8 cellular contexts compared by ENCODE assay signal in genomic region chr15:56918907-56919707, GRCh38. TPM values are rescaled to one million over a fixed set of nuclear protein-coding genes. Genes with fewer than 3 reads are reported as not detected.
DNase-seq lines count a peak whose midpoint lies in the region; ATAC-seq, FAIRE-seq and TF ChIP-seq lines count a peak whose summit lies in the region.

No MANE protein-coding gene starts in this region.

- no peaks in the 10 kb centered on the region for H3K27me3 ChIP-seq in endothelial cell of umbilical vein (ENCODE audit: control insufficient read depth in 2 of 2, insufficient read depth in 2 of 2, low read length in 2 of 2)
- H3K27me3 ChIP-seq in mucosa of rectum (ENCODE audit: control insufficient read depth in 2 of 2, insufficient read depth in 2 of 2, low read length in 2 of 2): no peaks in the 10 kb centered on the region

- DNase-seq in NCI-H345 (lab: John Stamatoyannopoulos, UW) (peak; percentile 14), NCI-H345 treated with DMSO at 0.1 percent for 48 hours (lab: John Stamatoyannopoulos, UW; ENCODE audit: unreplicated experiment) (no peak), NCI-H526 treated with DMSO at 0.1 percent for 48 hours (lab: John Stamatoyannopoulos, UW) (peak; percentile 71), activated T-cell treated with anti-CD3 and anti-CD28 coated beads for 24 hours (ENCODE audit: low read depth) (peak; percentile 39), endothelial cell of umbilical vein (ENCODE audit: low read depth, low spot score) (peak; percentile 77)
- peak; percentile 17 to 54 for DNase-seq in stimulated activated CD8-positive, alpha-beta memory T cell treated with anti-CD3 and anti-CD28 coated beads, Interleukin-7, amount 100 ng/mL, for 4 hours (ENCODE audit: low read depth in 2 of 2)

- H3K4me3 ChIP-seq in endothelial cell of umbilical vein (replicated peaks in 1 of 3; ENCODE audit: insufficient read depth in 1 of 3, low read depth in 1 of 3, low read length in 3 of 3): peak overlapping the region; percentile 87 to 98 (median 87)
- peak overlapping the region; percentile 84 to 85 for H3K4me3 ChIP-seq in mucosa of rectum (ENCODE audit: low read length in 2 of 2)

- peak; percentile 75 for TF ChIP-seq POLR2A in endothelial cell of umbilical vein (IDR thresholded peaks at IDR 0.05; ENCODE audit: low read depth, low read length)

- POLR2A ChIA-PET in endothelial cell of umbilical vein (lab: Charles Lee): interaction anchor here (0.6 to 1.5 kb wide), 3 partner anchors 28 to 228 kb away, joined by 3 to 7 read pairs (median 4); no protein-coding TSS in a partner anchor

- intact Hi-C loops in endothelial cell of umbilical vein (cut with micrococcal nuclease): loop anchor here (1.0 to 5.0 kb wide), 9 partner anchors 32 to 422 kb away; partner anchors contain the start of gene ZNF280D

- peaks cover 40% of the 10 kb centered on the region for H3K4me1 ChIP-seq in endothelial cell of umbilical vein (ENCODE audit: control insufficient read depth, extremely low read depth, insufficient read depth, low read length)
- H3K4me1 ChIP-seq in mucosa of rectum (ENCODE audit: control insufficient read depth in 2 of 2, insufficient read depth in 2 of 2, low read length in 2 of 2): peaks cover 9 to 19% of the 10 kb centered on the region in 2 donors

- TSS peak; percentile 30 for BruUV-seq in endothelial cell of umbilical vein (replicated peaks; lab: Mats Ljungman, UMichigan)

- peak overlapping the region; percentile 28 for H3K4me2 ChIP-seq in endothelial cell of umbilical vein (ENCODE audit: insufficient read depth, low read length)

- peak overlapping the region; percentile 86 for H3K27ac ChIP-seq in endothelial cell of umbilical vein (ENCODE audit: insufficient read depth, low read depth, low read length)
- peak overlapping the region; percentile 88 to 89 for H3K27ac ChIP-seq in mucosa of rectum (ENCODE audit: low read depth in 2 of 2, low read length in 2 of 2)

- no peaks in the 10 kb centered on the region for H3K9me1 ChIP-seq in endothelial cell of umbilical vein (replicated peaks; ENCODE audit: control insufficient read depth, extremely low read depth, insufficient read depth, low read length)

- peak; percentile 34 for ATAC-seq in HG02798 (IDR thresholded peaks at IDR 0.05; ENCODE audit: poor library complexity, unreplicated experiment)

- no peak for TF ChIP-seq CTCF in endothelial cell of umbilical vein (IDR thresholded peaks at IDR 0.05; ENCODE audit: extremely low read depth in 1 of 2, insufficient read depth in 1 of 2, low read depth in 1 of 2, low read length in 2 of 2)

- no peaks in the 10 kb centered on the region for H3K9me3 ChIP-seq in endothelial cell of umbilical vein (replicated peaks; ENCODE audit: control insufficient read depth, insufficient read depth, low read length)
- H3K9me3 ChIP-seq in mucosa of rectum (ENCODE audit: control insufficient read depth in 2 of 2, low read length in 2 of 2): no peaks in the 10 kb centered on the region

- peak overlapping the region; percentile 68 for H2AFZ ChIP-seq in endothelial cell of umbilical vein (ENCODE audit: low read depth, low read length)

- H3K36me3 ChIP-seq in endothelial cell of umbilical vein (ENCODE audit: control insufficient read depth in 2 of 2, extremely low read depth in 1 of 2, insufficient read depth in 2 of 2, low read length in 2 of 2) (peaks cover 0 to 8% of the 10 kb centered on the region in 2 experiments), mucosa of rectum (ENCODE audit: control insufficient read depth in 2 of 2, insufficient read depth in 2 of 2, low read length in 2 of 2) (no peaks in the 10 kb centered on the region)

- H3K79me2 ChIP-seq in endothelial cell of umbilical vein (ENCODE audit: control insufficient read depth, insufficient read depth, low read length): peaks cover 52% of the 10 kb centered on the region

- CTCF ChIA-PET in endothelial cell of umbilical vein (lab: Charles Lee): interaction anchor here (1.0 to 3.3 kb wide), 13 partner anchors 9 to 423 kb away, joined by 3 to 18 read pairs (median 5); no protein-coding TSS in a partner anchor

- H3K9ac ChIP-seq in endothelial cell of umbilical vein (replicated peaks; ENCODE audit: extremely low read depth, insufficient read depth, low read length): peak overlapping the region; percentile 93
- H3K9ac ChIP-seq in mucosa of rectum (ENCODE audit: low read depth in 1 of 2, low read length in 2 of 2): peak overlapping the region; percentile 86 to 89

- no peak for FAIRE-seq in endothelial cell of umbilical vein (lab: Jason Lieb, UNC)

- dilution Hi-C loops in endothelial cell of umbilical vein (cut with MboI; ENCODE audit: extremely low pct_ligation_motif_present, low sequenced_read_pairs): no loop called here

- H4K20me1 ChIP-seq in endothelial cell of umbilical vein (replicated peaks; ENCODE audit: control insufficient read depth, extremely low read depth, insufficient read depth, low read length): peaks cover 6% of the 10 kb centered on the region

TF ChIP-seq in endothelial cell of umbilical vein, 7 proteins besides CTCF, POLR2A, EP300 and RAD21:
- TF ChIP-seq EZH2 (IDR thresholded peaks at IDR 0.05; ENCODE audit: borderline replicate concordance, low read depth, low read length, severe bottlenecking) (no peak), POLR2AphosphoS5 (IDR thresholded peaks at IDR 0.05; ENCODE audit: insufficient read depth, low read depth, low read length) (peak; percentile 84), FOS (IDR thresholded peaks at IDR 0.05; ENCODE audit: borderline replicate concordance, insufficient read depth, low read length) (peak; percentile 78)
TF ChIP-seq in endothelial cell of umbilical vein: peak in this region for 2.

RNA-seq across cellular contexts. Expression of gene TCF12, which starts 0.7 kb away (rescaled TPM):
- total RNA-seq in endothelial cell of umbilical vein: 127 and 133 TPM in 2 replicates
- 72.1 and 77.3 TPM in 2 replicates for polyA plus RNA-seq in endothelial cell of umbilical vein
- 47.3 and 53.3 TPM in 2 replicates for polyA plus RNA-seq in endothelial cell of umbilical vein (2011; cell fraction: cytosol; rRNA removed)
- polyA plus RNA-seq in endothelial cell of umbilical vein (2011; cell fraction: nucleus; rRNA removed): 107 and 112 TPM in 2 replicates
- polyA plus RNA-seq in endothelial cell of umbilical vein (2012): 46.0 and 55.5 TPM in 2 replicates
- polyA minus RNA-seq in endothelial cell of umbilical vein: 275 and 302 TPM in 2 replicates
- 42.0 TPM for polyA minus RNA-seq in endothelial cell of umbilical vein (2011; cell fraction: cytosol; rRNA and poly(A)+ RNA removed)
- polyA minus RNA-seq in endothelial cell of umbilical vein (2011; cell fraction: nucleus; rRNA and poly(A)+ RNA removed): 286 and 401 TPM in 2 replicates
